12 cellular contexts compared by ENCODE assay signal in the genomic region with DNA sequence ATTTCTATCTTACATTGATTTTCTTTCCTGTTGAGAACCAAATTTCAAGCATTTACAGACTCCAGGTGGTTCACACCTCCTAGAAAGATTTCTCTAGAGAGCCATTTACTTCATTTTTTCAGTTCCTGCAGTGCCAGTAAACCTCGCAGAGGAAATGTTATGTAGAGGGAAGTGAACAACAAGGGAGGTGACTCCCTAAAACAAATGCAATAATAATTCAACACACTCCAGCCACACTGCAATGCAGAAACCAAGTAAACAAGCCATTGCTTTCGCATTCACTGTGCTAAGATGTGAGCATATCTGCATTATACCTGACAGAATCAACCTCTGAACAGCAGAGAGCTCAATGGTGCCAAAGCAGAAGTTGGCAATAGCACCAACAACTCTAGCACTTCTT.
DNase-seq lines count a peak whose midpoint lies in the region; ATAC-seq and TF ChIP-seq lines count a peak whose summit lies in the region.
"Had no signal": no experiment of that assay in that cellular context is flagged by ENCODE, and none has a peak within 500 bp of the region (broad histone marks: within the 10 kb centered on the region; RNA-seq: fewer than 3 reads in every experiment).

No MANE protein-coding gene starts in this region.

- CTCF ChIA-PET in MCF 10A (lab: Yijun Ruan, JAX) = no interaction called here
- CTCF ChIA-PET in activated CD8-positive, alpha-beta T cell treated with anti-CD3 and anti-CD28 coated beads, Interleukin-2, amount 10 ng/mL, durations not matched to agents 7 days and 5 days (lab: Charles Lee) = no interaction called here

- H3K36me3 Mint-ChIP-seq in stimulated activated naive B cell treated with anti-CD40 and anti-IgM and Interleukin-4, amounts not matched to agents 10 μg/mL and 1 μg/mL and 100 μg/mL, for 72 hours = no peaks in the 10 kb centered on the region
- H3K36me3 Mint-ChIP-seq in MCF 10A (ENCODE audit: insufficient read depth, unreplicated experiment) = no peaks in the 10 kb centered on the region
- peaks cover 10% of the 10 kb centered on the region for H3K36me3 Mint-ChIP-seq in activated CD8-positive, alpha-beta T cell treated with anti-CD3 and anti-CD28 coated beads, Interleukin-2, amount 10 ng/mL, durations not matched to agents 7 days and 5 days (ENCODE audit: low read depth)
- H3K36me3 Mint-ChIP-seq: WTC11 had no signal

- H3K27ac Mint-ChIP-seq in stimulated activated naive B cell treated with anti-CD40 and anti-IgM and Interleukin-4, amounts not matched to agents 10 μg/mL and 1 μg/mL and 100 μg/mL, for 72 hours = no peak overlapping the region
- H3K27ac Mint-ChIP-seq in MCF 10A (ENCODE audit: low read depth, unreplicated experiment) = no peak overlapping the region
- no peak overlapping the region for H3K27ac Mint-ChIP-seq in activated CD8-positive, alpha-beta T cell treated with anti-CD3 and anti-CD28 coated beads, Interleukin-2, amount 10 ng/mL, durations not matched to agents 7 days and 5 days
- H3K27ac Mint-ChIP-seq: WTC11 had no signal

- H3K4me3 Mint-ChIP-seq in stimulated activated naive B cell treated with anti-CD40 and anti-IgM and Interleukin-4, amounts not matched to agents 10 μg/mL and 1 μg/mL and 100 μg/mL, for 72 hours = no peak overlapping the region
- no peak overlapping the region for H3K4me3 Mint-ChIP-seq in MCF 10A (ENCODE audit: unreplicated experiment)
- no peak overlapping the region for H3K4me3 Mint-ChIP-seq in activated CD8-positive, alpha-beta T cell treated with anti-CD3 and anti-CD28 coated beads, Interleukin-2, amount 10 ng/mL, durations not matched to agents 7 days and 5 days
- H3K4me3 Mint-ChIP-seq: WTC11 had no signal

- H3K27me3 Mint-ChIP-seq in stimulated activated naive B cell treated with anti-CD40 and anti-IgM and Interleukin-4, amounts not matched to agents 10 μg/mL and 1 μg/mL and 100 μg/mL, for 72 hours = peaks cover 0 to 9% of the 10 kb centered on the region in 2 donors
- no peaks in the 10 kb centered on the region for H3K27me3 Mint-ChIP-seq in MCF 10A (ENCODE audit: insufficient read depth, unreplicated experiment)
- H3K27me3 Mint-ChIP-seq in activated CD8-positive, alpha-beta T cell treated with anti-CD3 and anti-CD28 coated beads, Interleukin-2, amount 10 ng/mL, durations not matched to agents 7 days and 5 days (ENCODE audit: low read depth) = peaks cover 17% of the 10 kb centered on the region

- intact Hi-C loops in MCF 10A (cut with micrococcal nuclease) = no loop called here

- BruUV-seq in MCF 10A (replicated peaks; lab: Mats Ljungman, UMichigan) = no TSS peak

- H3K9me3 Mint-ChIP-seq in stimulated activated naive B cell treated with anti-CD40 and anti-IgM and Interleukin-4, amounts not matched to agents 10 μg/mL and 1 μg/mL and 100 μg/mL, for 72 hours = peaks cover 0 to 2% of the 10 kb centered on the region in 2 donors
- H3K9me3 Mint-ChIP-seq in MCF 10A (ENCODE audit: unreplicated experiment) = no peaks in the 10 kb centered on the region
- H3K9me3 Mint-ChIP-seq in activated CD8-positive, alpha-beta T cell treated with anti-CD3 and anti-CD28 coated beads, Interleukin-2, amount 10 ng/mL, durations not matched to agents 7 days and 5 days (ENCODE audit: insufficient read depth) = no peaks in the 10 kb centered on the region
- H3K9me3 Mint-ChIP-seq: WTC11 had no signal

- peaks cover 32 to 51% of the 10 kb centered on the region in 2 donors for H3K4me1 Mint-ChIP-seq in stimulated activated naive B cell treated with anti-CD40 and anti-IgM and Interleukin-4, amounts not matched to agents 10 μg/mL and 1 μg/mL and 100 μg/mL, for 72 hours
- H3K4me1 Mint-ChIP-seq in MCF 10A (ENCODE audit: insufficient read depth, unreplicated experiment) = no peaks in the 10 kb centered on the region
- peaks cover 50% of the 10 kb centered on the region for H3K4me1 Mint-ChIP-seq in activated CD8-positive, alpha-beta T cell treated with anti-CD3 and anti-CD28 coated beads, Interleukin-2, amount 10 ng/mL, durations not matched to agents 7 days and 5 days (ENCODE audit: low read depth)

- TF ChIP-seq CTCF in MCF 10A (IDR thresholded peaks at IDR 0.05; ENCODE audit: unreplicated experiment) = no peak

- POLR2A ChIA-PET in MCF 10A (lab: Yijun Ruan, JAX) = no interaction called here
- POLR2A ChIA-PET in activated CD8-positive, alpha-beta T cell treated with anti-CD3 and anti-CD28 coated beads, Interleukin-2, amount 10 ng/mL, durations not matched to agents 7 days and 5 days (lab: Charles Lee) = no interaction called here

- peak; percentile 33 for ATAC-seq in HG02678 (IDR thresholded peaks at IDR 0.05; ENCODE audit: unreplicated experiment)
- peak; percentile 22 for ATAC-seq in HG03571 (IDR thresholded peaks at IDR 0.05; ENCODE audit: unreplicated experiment)
- ATAC-seq in stimulated activated naive B cell treated with anti-CD40 and anti-IgM and Interleukin-4, amounts not matched to agents 10 μg/mL and 1 μg/mL and 100 μg/mL, for 72 hours (replicated peaks) = peak; percentile 13 to 20
- ATAC-seq in activated CD8-positive, alpha-beta T cell treated with anti-CD3 and anti-CD28 coated beads, Interleukin-2, amount 10 ng/mL, durations not matched to agents 7 days and 5 days = no peak
- ATAC-seq: WTC11 had no signal

- DNase-seq in SKM-1 (lab: John Stamatoyannopoulos, UW; ENCODE audit: unreplicated experiment) (peak; percentile 21), SKM-1 treated with dmso at 0.1 percent for 144 hours (lab: John Stamatoyannopoulos, UW; ENCODE audit: unreplicated experiment) (no peak), MCF 10A (ENCODE audit: unreplicated experiment) (no peak), DMS 273 (lab: John Stamatoyannopoulos, UW; ENCODE audit: unreplicated experiment) (no peak)
- DNase-seq in stimulated activated naive B cell treated with anti-CD40 and anti-IgM and Interleukin-4, amounts not matched to agents 10 μg/mL and 1 μg/mL and 100 μg/mL, for 72 hours = no peak
- no peak for DNase-seq in activated CD8-positive, alpha-beta T cell treated with anti-CD3 and anti-CD28 coated beads, Interleukin-2, amount 10 ng/mL, durations not matched to agents 7 days and 5 days
- DNase-seq: DMS53; NCI-H446; stimulated activated CD4-positive, alpha-beta T cell treated with anti-CD3 and anti-CD28 coated beads, Interleukin-4, amount 100 ng/mL, for 24 hours had no signal
